Comparison of ENCODE assay signal across 13 cellular contexts in genomic region chr7:55477781-55478374, GRCh38.
DNase-seq lines count a peak whose midpoint lies in the region; ATAC-seq, FAIRE-seq and TF ChIP-seq lines count a peak whose summit lies in the region.
"Had no signal": no experiment of that assay in that cellular context is flagged by ENCODE, and none has a peak within 500 bp of the region (broad histone marks: within the 10 kb centered on the region; RNA-seq: fewer than 3 reads in every experiment).

No MANE protein-coding gene starts in this region.

- no peak for FAIRE-seq in pancreas (lab: Jason Lieb, UNC)

- no peaks in the 10 kb centered on the region for H3K36me3 ChIP-seq in pancreas

- H3K27ac ChIP-seq in pancreas, result no peak overlapping the region
- H3K27ac ChIP-seq: esophagus squamous epithelium, tibial artery had no signal

- H3K4me1 ChIP-seq in pancreas, result no peaks in the 10 kb centered on the region
- H3K4me1 ChIP-seq: esophagus squamous epithelium, tibial artery had no signal

- intact Hi-C loops in pancreas (cut with DNase I), result no loop called here

- H3K4me3 Mint-ChIP-seq in activated naive CD4-positive, alpha-beta T cell treated with anti-CD3 and anti-CD28 coated beads, Interleukin-2, amount 50 U/mL, for 24 hours, result no peak overlapping the region
- no peak overlapping the region for H3K4me3 Mint-ChIP-seq in stimulated activated naive B cell treated with anti-CD40 and anti-IgM and Interleukin-4, amounts not matched to agents 10 μg/mL and 1 μg/mL and 100 μg/mL, for 72 hours
- H3K4me3 Mint-ChIP-seq: activated naive CD8-positive, alpha-beta T cell treated with anti-CD3 and anti-CD28 coated beads, Interleukin-2, amount 10 ng/mL, durations not matched to agents 7 days and 5 days had no signal

- no peaks in the 10 kb centered on the region for H3K9me3 ChIP-seq in pancreas
- H3K9me3 ChIP-seq: esophagus squamous epithelium, tibial artery had no signal

- DNase-seq in activated naive CD4-positive, alpha-beta T cell treated with Interleukin-2 at 50 U/mL for 16 hours, result no peak
- DNase-seq in T1000 (lab: John Stamatoyannopoulos, UW) (peak; percentile 38), glomerular visceral epithelial cell (ENCODE audit: extremely low spot score) (peak; percentile 88), hippocampal formation (lab: John Stamatoyannopoulos, UW) (no peak), pancreas (no peak)
- DNase-seq in stimulated activated naive B cell treated with anti-CD40 and anti-IgM and Interleukin-4, amounts not matched to agents 10 μg/mL and 1 μg/mL and 100 μg/mL, for 72 hours, result no peak
- DNase-seq: activated naive CD8-positive, alpha-beta T cell treated with anti-CD3 and anti-CD28 coated beads, Interleukin-2, amount 10 ng/mL, durations not matched to agents 7 days and 5 days; esophagus squamous epithelium; NK-92 treated with Interleukin-12 subunit alpha and Interleukin-12 subunit beta, amount 100 ng/mL, for 24 hours; stimulated activated CD4-positive, alpha-beta T cell treated with anti-CD3 and anti-CD28 coated beads, Interleukin-1b, Interleukin-23, amount 100 ng/mL, for 48 hours; tibial artery had no signal

- 85 to 88% methylated on average over 13 of the region's 13 CpGs for WGBS in pancreas, 2 donors

- H3K27ac Mint-ChIP-seq in activated naive CD4-positive, alpha-beta T cell treated with anti-CD3 and anti-CD28 coated beads, Interleukin-2, amount 50 U/mL, for 24 hours, result peak overlapping the region; percentile 95
- peak overlapping the region; percentile 7 for H3K27ac Mint-ChIP-seq in stimulated activated naive B cell treated with anti-CD40 and anti-IgM and Interleukin-4, amounts not matched to agents 10 μg/mL and 1 μg/mL and 100 μg/mL, for 72 hours
- H3K27ac Mint-ChIP-seq: activated naive CD8-positive, alpha-beta T cell treated with anti-CD3 and anti-CD28 coated beads, Interleukin-2, amount 10 ng/mL, durations not matched to agents 7 days and 5 days had no signal

- H3K27me3 ChIP-seq in pancreas, result no peaks in the 10 kb centered on the region
- H3K27me3 ChIP-seq: esophagus squamous epithelium, tibial artery had no signal

- no peak overlapping the region for H3K4me3 ChIP-seq in pancreas
- H3K4me3 ChIP-seq: esophagus squamous epithelium, tibial artery had no signal

- H3K4me1 Mint-ChIP-seq in activated naive CD4-positive, alpha-beta T cell treated with anti-CD3 and anti-CD28 coated beads, Interleukin-2, amount 50 U/mL, for 24 hours, result peaks cover 86% of the 10 kb centered on the region
- peaks cover 21 to 42% of the 10 kb centered on the region in 2 donors for H3K4me1 Mint-ChIP-seq in stimulated activated naive B cell treated with anti-CD40 and anti-IgM and Interleukin-4, amounts not matched to agents 10 μg/mL and 1 μg/mL and 100 μg/mL, for 72 hours

- no peak for TF ChIP-seq CTCF in pancreas (IDR thresholded peaks at IDR 0.05)

- peaks cover 18% of the 10 kb centered on the region for H3K36me3 Mint-ChIP-seq in activated naive CD4-positive, alpha-beta T cell treated with anti-CD3 and anti-CD28 coated beads, Interleukin-2, amount 50 U/mL, for 24 hours
- H3K36me3 Mint-ChIP-seq in stimulated activated naive B cell treated with anti-CD40 and anti-IgM and Interleukin-4, amounts not matched to agents 10 μg/mL and 1 μg/mL and 100 μg/mL, for 72 hours, result peaks cover 52 to 70% of the 10 kb centered on the region in 2 donors

- H3K9me3 Mint-ChIP-seq in activated naive CD4-positive, alpha-beta T cell treated with anti-CD3 and anti-CD28 coated beads, Interleukin-2, amount 50 U/mL, for 24 hours, result no peaks in the 10 kb centered on the region
- H3K9me3 Mint-ChIP-seq in stimulated activated naive B cell treated with anti-CD40 and anti-IgM and Interleukin-4, amounts not matched to agents 10 μg/mL and 1 μg/mL and 100 μg/mL, for 72 hours, result no peaks in the 10 kb centered on the region
- H3K9me3 Mint-ChIP-seq: activated naive CD8-positive, alpha-beta T cell treated with anti-CD3 and anti-CD28 coated beads, Interleukin-2, amount 10 ng/mL, durations not matched to agents 7 days and 5 days had no signal

- H3K27me3 Mint-ChIP-seq in activated naive CD4-positive, alpha-beta T cell treated with anti-CD3 and anti-CD28 coated beads, Interleukin-2, amount 50 U/mL, for 24 hours, result no peaks in the 10 kb centered on the region
- no peaks in the 10 kb centered on the region for H3K27me3 Mint-ChIP-seq in stimulated activated naive B cell treated with anti-CD40 and anti-IgM and Interleukin-4, amounts not matched to agents 10 μg/mL and 1 μg/mL and 100 μg/mL, for 72 hours
- H3K27me3 Mint-ChIP-seq: activated naive CD8-positive, alpha-beta T cell treated with anti-CD3 and anti-CD28 coated beads, Interleukin-2, amount 10 ng/mL, durations not matched to agents 7 days and 5 days had no signal

- no peak for ATAC-seq in stimulated activated naive B cell treated with anti-CD40 and anti-IgM and Interleukin-4, amounts not matched to agents 10 μg/mL and 1 μg/mL and 100 μg/mL, for 72 hours (replicated peaks)
- no peak for ATAC-seq in pancreas
- no peak for ATAC-seq in HG03354 (IDR thresholded peaks at IDR 0.05; ENCODE audit: poor library complexity, severe bottlenecking, unreplicated experiment)

Comparison
In these comparisons a context has a peak if more than half of its experiments do, and no peak if none do; other contexts are left out.
1. DNase-seq: peak in T1000 (single experiment) and glomerular visceral epithelial cell (single experiment); none in activated naive CD4-positive, alpha-beta T cell treated with Interleukin-2 at 50 U/mL for 16 hours (single experiment), stimulated activated naive B cell treated with anti-CD40 and anti-IgM and Interleukin-4, amounts not matched to agents 10 μg/mL and 1 μg/mL and 100 μg/mL, for 72 hours (single experiment), hippocampal formation (0 of 2) and pancreas (0 of 6).